1 cellular context compared by ENCODE assay signal in the genomic region with DNA sequence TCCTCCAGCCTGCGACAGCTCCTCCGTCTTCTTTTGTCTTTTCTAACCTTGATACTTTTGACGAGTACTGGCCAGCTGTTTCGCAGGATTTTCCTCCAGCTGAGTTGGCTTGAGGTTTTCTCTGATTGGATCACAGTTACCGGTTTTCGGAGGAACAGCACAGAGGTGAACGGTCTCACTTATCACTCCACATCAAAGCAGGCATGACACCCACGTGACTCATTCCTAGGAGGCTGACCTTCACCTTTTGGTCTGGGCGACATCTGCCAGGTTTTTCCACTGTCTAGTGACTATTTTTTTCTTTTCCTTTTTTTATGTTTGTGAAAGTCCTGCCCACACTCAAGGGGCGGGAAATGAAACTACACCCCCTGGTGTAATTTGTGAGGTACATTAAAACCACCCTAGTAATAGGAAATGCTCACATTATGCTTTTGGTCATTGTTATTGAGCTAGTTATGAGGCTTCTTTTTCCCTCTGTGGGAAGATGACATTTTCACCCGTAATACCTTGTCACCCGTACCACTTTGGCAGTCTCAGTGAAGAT.
TF ChIP-seq lines count a peak whose summit lies in the region.

No MANE protein-coding gene starts in this region.

TF ChIP-seq in GM23338, 12 proteins besides CTCF, POLR2A, EP300 and RAD21 (continued from another document):
- TF ChIP-seq, protein P1, sequence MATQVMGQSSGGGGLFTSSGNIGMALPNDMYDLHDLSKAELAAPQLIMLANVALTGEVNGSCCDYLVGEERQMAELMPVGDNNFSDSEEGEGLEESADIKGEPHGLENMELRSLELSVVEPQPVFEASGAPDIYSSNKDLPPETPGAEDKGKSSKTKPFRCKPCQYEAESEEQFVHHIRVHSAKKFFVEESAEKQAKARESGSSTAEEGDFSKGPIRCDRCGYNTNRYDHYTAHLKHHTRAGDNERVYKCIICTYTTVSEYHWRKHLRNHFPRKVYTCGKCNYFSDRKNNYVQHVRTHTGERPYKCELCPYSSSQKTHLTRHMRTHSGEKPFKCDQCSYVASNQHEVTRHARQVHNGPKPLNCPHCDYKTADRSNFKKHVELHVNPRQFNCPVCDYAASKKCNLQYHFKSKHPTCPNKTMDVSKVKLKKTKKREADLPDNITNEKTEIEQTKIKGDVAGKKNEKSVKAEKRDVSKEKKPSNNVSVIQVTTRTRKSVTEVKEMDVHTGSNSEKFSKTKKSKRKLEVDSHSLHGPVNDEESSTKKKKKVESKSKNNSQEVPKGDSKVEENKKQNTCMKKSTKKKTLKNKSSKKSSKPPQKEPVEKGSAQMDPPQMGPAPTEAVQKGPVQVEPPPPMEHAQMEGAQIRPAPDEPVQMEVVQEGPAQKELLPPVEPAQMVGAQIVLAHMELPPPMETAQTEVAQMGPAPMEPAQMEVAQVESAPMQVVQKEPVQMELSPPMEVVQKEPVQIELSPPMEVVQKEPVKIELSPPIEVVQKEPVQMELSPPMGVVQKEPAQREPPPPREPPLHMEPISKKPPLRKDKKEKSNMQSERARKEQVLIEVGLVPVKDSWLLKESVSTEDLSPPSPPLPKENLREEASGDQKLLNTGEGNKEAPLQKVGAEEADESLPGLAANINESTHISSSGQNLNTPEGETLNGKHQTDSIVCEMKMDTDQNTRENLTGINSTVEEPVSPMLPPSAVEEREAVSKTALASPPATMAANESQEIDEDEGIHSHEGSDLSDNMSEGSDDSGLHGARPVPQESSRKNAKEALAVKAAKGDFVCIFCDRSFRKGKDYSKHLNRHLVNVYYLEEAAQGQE (IDR thresholded peaks at IDR 0.05; ENCODE audit: unreplicated experiment): no peak
- no peak for TF ChIP-seq JUNB (IDR thresholded peaks at IDR 0.05; ENCODE audit: unreplicated experiment)
